In the genomic region with DNA sequence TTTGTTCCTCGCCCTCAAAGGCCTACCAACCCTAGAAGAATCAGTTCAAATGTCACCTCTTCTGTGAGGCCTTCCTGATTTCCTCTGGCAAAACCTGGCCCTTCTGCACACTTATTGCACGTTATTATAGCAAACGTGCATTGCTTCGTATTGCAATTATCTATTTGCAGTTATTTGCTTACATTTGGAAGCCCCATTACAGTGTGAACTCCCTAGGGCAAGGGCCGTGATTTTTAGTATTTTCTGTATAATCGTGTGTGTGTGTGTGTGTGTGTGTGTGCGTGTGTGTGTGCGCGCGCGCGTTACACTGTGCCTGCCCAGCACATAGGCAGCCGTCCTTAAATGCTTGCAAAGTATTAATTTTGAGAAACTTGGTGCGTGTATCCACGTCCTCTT, we compare ENCODE assay signal across 1 cellular context.
TF ChIP-seq lines count a peak whose summit lies in the region.

No MANE protein-coding gene starts in this region.

TF ChIP-seq in HEK293, 187 proteins besides CTCF, POLR2A, EP300 and RAD21 (continued from another document):
- TF ChIP-seq ZNF626 (tag by site-specific recombination; IDR thresholded peaks at IDR 0.05) (no peak), ZNF24 (tag by site-specific recombination; IDR thresholded peaks at IDR 0.05) (peak; percentile 57; the same call in 1 of the 2 replicates), ZNF514 (tag by site-specific recombination; IDR thresholded peaks at IDR 0.05) (no peak), ZNF501 (tag by site-specific recombination; IDR thresholded peaks at IDR 0.05) (peak; percentile 68; the same call in 1 of the 2 replicates), ZNF701 (tag by site-specific recombination; IDR thresholded peaks at IDR 0.05) (no peak), KLF17 (tag by site-specific recombination; IDR thresholded peaks at IDR 0.05) (no peak), ZNF660 (tag by site-specific recombination; IDR thresholded peaks at IDR 0.05) (no peak), ZNF416 (tag by site-specific recombination; IDR thresholded peaks at IDR 0.05) (no peak), ELK4 (IDR thresholded peaks at IDR 0.05; ENCODE audit: borderline replicate concordance, low read depth, low read length) (no peak), ZNF561 (tag by site-specific recombination; IDR thresholded peaks at IDR 0.05; ENCODE audit: borderline replicate concordance) (no peak; the same call in 1 of the 2 replicates), ZNF426 (tag by site-specific recombination; IDR thresholded peaks at IDR 0.05) (no peak), ZNF585B (tag by site-specific recombination; IDR thresholded peaks at IDR 0.05) (no peak), SALL2 (tag by site-specific recombination; IDR thresholded peaks at IDR 0.05; ENCODE audit: borderline replicate concordance) (no peak)
